1 cellular context compared by ENCODE assay signal in the genomic region with DNA sequence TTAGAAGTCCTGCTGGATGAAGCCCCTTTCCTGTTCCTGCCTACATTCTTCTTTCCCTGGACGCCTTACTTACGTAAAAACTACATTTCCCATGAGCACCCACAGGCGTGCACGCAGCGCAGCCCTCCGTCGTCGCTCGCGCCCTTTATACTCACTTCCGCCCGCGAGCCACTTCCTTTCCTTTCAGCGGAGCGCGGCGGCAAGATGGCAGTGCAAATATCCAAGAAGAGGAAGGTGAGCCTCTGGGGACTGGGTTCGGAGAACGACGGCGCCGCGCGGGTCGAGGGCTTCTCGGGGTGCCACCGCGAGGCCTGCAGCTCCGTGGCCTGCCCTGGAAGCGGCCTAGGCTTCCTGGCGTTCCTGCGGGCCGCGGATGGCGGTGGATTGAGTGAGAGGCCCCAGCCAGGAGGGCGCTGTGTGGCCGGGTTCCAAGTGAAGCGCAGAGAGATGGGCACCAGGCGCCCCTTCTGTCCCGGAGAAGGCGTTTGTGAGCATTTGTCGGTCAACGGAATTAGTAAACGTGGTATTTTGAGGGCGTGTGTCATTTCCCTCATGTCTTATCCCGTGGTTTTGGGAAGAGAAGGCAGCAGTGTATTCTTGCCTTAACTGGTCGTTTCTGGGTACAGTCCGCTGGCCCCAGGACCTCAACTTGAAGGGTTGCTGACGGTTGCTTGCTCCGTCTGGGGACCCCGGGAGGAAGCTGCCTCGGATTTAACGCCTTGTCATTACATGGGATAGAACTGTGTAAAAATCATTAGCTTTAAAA.
TF ChIP-seq lines count a peak whose summit lies in the region.

A gene (plus strand): TSS at position 175 of the 766 bp plus-strand sequence. CDS start 30 bp downstream, at position 205.

TF ChIP-seq in HepG2, 621 proteins besides CTCF, POLR2A, EP300 and RAD21 (continued from another document and continues in another):
- TF ChIP-seq, protein P1, sequence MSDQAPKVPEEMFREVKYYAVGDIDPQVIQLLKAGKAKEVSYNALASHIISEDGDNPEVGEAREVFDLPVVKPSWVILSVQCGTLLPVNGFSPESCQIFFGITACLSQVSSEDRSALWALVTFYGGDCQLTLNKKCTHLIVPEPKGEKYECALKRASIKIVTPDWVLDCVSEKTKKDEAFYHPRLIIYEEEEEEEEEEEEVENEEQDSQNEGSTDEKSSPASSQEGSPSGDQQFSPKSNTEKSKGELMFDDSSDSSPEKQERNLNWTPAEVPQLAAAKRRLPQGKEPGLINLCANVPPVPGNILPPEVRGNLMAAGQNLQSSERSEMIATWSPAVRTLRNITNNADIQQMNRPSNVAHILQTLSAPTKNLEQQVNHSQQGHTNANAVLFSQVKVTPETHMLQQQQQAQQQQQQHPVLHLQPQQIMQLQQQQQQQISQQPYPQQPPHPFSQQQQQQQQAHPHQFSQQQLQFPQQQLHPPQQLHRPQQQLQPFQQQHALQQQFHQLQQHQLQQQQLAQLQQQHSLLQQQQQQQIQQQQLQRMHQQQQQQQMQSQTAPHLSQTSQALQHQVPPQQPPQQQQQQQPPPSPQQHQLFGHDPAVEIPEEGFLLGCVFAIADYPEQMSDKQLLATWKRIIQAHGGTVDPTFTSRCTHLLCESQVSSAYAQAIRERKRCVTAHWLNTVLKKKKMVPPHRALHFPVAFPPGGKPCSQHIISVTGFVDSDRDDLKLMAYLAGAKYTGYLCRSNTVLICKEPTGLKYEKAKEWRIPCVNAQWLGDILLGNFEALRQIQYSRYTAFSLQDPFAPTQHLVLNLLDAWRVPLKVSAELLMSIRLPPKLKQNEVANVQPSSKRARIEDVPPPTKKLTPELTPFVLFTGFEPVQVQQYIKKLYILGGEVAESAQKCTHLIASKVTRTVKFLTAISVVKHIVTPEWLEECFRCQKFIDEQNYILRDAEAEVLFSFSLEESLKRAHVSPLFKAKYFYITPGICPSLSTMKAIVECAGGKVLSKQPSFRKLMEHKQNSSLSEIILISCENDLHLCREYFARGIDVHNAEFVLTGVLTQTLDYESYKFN (CRISPR knock-in tag; conservative IDR thresholded peaks at IDR 0.05) = peak; percentile 53; the same call in 1 of the 2 replicates
- peak; percentile 81 for TF ChIP-seq GABPA (IDR thresholded peaks at IDR 0.05; ENCODE audit: low read depth, low read length)
- TF ChIP-seq GABPA (CRISPR knock-in tag; IDR thresholded peaks at IDR 0.05; ENCODE audit: low read depth) = peak; percentile 98
- TF ChIP-seq ZNF343 (CRISPR knock-in tag; IDR thresholded peaks at IDR 0.05) = peak; percentile 66; the same call in 1 of the 2 replicates
- TF ChIP-seq POLR2AphosphoS2 (IDR thresholded peaks at IDR 0.05; ENCODE audit: low read depth, low read length) = peak; percentile 96
- peak; percentile 100 for TF ChIP-seq ZZZ3 (CRISPR knock-in tag; IDR thresholded peaks at IDR 0.05; ENCODE audit: borderline replicate concordance)
- TF ChIP-seq, protein P2, sequence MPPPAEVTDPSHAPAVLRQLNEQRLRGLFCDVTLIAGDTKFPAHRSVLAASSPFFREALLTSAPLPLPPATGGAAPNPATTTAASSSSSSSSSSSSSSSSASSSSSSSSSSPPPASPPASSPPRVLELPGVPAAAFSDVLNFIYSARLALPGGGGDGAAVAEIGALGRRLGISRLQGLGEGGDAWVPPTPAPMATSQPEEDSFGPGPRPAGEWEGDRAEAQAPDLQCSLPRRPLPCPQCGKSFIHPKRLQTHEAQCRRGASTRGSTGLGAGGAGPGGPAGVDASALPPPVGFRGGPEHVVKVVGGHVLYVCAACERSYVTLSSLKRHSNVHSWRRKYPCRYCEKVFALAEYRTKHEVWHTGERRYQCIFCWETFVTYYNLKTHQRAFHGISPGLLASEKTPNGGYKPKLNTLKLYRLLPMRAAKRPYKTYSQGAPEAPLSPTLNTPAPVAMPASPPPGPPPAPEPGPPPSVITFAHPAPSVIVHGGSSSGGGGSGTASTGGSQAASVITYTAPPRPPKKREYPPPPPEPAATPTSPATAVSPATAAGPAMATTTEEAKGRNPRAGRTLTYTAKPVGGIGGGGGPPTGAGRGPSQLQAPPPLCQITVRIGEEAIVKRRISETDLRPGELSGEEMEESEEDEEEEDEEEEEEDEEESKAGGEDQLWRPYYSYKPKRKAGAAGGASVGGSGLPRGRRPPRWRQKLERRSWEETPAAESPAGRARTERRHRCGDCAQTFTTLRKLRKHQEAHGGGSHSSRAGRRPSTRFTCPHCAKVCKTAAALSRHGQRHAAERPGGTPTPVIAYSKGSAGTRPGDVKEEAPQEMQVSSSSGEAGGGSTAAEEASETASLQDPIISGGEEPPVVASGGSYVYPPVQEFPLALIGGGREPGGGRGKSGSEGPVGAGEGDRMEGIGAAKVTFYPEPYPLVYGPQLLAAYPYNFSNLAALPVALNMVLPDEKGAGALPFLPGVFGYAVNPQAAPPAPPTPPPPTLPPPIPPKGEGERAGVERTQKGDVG (CRISPR knock-in tag; IDR thresholded peaks at IDR 0.05; ENCODE audit: borderline replicate concordance) = peak; percentile 82; the same call in 1 of the 2 replicates
- TF ChIP-seq KLF6 (CRISPR knock-in tag; IDR thresholded peaks at IDR 0.05) = peak; percentile 99
- TF ChIP-seq, protein P3, sequence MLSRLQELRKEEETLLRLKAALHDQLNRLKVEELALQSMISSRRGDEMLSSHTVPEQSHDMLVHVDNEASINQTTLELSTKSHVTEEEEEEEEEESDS (CRISPR knock-in tag; IDR thresholded peaks at IDR 0.05; ENCODE audit: borderline replicate concordance) = peak; percentile 47; the same call in 1 of the 2 replicates
- TF ChIP-seq JUNB (CRISPR knock-in tag; IDR thresholded peaks at IDR 0.05; ENCODE audit: borderline replicate concordance) = no peak
- peak; percentile 59 for TF ChIP-seq BCL6 (CRISPR knock-in tag; IDR thresholded peaks at IDR 0.05)
- TF ChIP-seq, protein P4, sequence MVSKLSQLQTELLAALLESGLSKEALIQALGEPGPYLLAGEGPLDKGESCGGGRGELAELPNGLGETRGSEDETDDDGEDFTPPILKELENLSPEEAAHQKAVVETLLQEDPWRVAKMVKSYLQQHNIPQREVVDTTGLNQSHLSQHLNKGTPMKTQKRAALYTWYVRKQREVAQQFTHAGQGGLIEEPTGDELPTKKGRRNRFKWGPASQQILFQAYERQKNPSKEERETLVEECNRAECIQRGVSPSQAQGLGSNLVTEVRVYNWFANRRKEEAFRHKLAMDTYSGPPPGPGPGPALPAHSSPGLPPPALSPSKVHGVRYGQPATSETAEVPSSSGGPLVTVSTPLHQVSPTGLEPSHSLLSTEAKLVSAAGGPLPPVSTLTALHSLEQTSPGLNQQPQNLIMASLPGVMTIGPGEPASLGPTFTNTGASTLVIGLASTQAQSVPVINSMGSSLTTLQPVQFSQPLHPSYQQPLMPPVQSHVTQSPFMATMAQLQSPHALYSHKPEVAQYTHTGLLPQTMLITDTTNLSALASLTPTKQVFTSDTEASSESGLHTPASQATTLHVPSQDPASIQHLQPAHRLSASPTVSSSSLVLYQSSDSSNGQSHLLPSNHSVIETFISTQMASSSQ (IDR thresholded peaks at IDR 0.05; ENCODE audit: low read depth) = no peak
- TF ChIP-seq, protein P4 (CRISPR knock-in tag; IDR thresholded peaks at IDR 0.05; ENCODE audit: borderline replicate concordance) = peak; percentile 67; the same call in 1 of the 2 replicates
- peak; percentile 95 for TF ChIP-seq ZNF501 (CRISPR knock-in tag; IDR thresholded peaks at IDR 0.05)
- TF ChIP-seq ZNF232 (CRISPR knock-in tag; IDR thresholded peaks at IDR 0.05; ENCODE audit: borderline replicate concordance) = peak; percentile 86; the same call in 1 of the 2 replicates
- peak; percentile 75; the same call in 1 of the 2 replicates for TF ChIP-seq RFXANK (CRISPR knock-in tag; IDR thresholded peaks at IDR 0.05)
- TF ChIP-seq, protein P5, sequence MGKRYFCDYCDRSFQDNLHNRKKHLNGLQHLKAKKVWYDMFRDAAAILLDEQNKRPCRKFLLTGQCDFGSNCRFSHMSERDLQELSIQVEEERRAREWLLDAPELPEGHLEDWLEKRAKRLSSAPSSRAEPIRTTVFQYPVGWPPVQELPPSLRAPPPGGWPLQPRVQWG (CRISPR knock-in tag; IDR thresholded peaks at IDR 0.05; ENCODE audit: borderline replicate concordance, low read depth) = no peak
- TF ChIP-seq REPIN1 (CRISPR knock-in tag; IDR thresholded peaks at IDR 0.05; ENCODE audit: borderline replicate concordance, low read depth) = peak; percentile 68; the same call in 1 of the 2 replicates
- peak; percentile 99 for TF ChIP-seq ZFY (CRISPR knock-in tag; IDR thresholded peaks at IDR 0.05)
- TF ChIP-seq ZNF460 (CRISPR knock-in tag; IDR thresholded peaks at IDR 0.05; ENCODE audit: borderline replicate concordance) = no peak; the same call in 1 of the 2 replicates
- TF ChIP-seq ZNF724P (CRISPR knock-in tag; IDR thresholded peaks at IDR 0.05; ENCODE audit: borderline replicate concordance) = no peak
- TF ChIP-seq POGZ (CRISPR knock-in tag; IDR thresholded peaks at IDR 0.05) = peak; percentile 84
- TF ChIP-seq ZNF30 (CRISPR knock-in tag; IDR thresholded peaks at IDR 0.05) = peak; percentile 76; the same call in 1 of the 2 replicates
- TF ChIP-seq, protein P6, sequence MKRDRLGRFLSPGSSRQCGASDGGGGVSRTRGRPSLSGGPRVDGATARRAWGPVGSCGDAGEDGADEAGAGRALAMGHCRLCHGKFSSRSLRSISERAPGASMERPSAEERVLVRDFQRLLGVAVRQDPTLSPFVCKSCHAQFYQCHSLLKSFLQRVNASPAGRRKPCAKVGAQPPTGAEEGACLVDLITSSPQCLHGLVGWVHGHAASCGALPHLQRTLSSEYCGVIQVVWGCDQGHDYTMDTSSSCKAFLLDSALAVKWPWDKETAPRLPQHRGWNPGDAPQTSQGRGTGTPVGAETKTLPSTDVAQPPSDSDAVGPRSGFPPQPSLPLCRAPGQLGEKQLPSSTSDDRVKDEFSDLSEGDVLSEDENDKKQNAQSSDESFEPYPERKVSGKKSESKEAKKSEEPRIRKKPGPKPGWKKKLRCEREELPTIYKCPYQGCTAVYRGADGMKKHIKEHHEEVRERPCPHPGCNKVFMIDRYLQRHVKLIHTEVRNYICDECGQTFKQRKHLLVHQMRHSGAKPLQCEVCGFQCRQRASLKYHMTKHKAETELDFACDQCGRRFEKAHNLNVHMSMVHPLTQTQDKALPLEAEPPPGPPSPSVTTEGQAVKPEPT (CRISPR knock-in tag; IDR thresholded peaks at IDR 0.05; ENCODE audit: low read depth) = peak; percentile 93; the same call in 1 of the 2 replicates
- TF ChIP-seq, protein P7, sequence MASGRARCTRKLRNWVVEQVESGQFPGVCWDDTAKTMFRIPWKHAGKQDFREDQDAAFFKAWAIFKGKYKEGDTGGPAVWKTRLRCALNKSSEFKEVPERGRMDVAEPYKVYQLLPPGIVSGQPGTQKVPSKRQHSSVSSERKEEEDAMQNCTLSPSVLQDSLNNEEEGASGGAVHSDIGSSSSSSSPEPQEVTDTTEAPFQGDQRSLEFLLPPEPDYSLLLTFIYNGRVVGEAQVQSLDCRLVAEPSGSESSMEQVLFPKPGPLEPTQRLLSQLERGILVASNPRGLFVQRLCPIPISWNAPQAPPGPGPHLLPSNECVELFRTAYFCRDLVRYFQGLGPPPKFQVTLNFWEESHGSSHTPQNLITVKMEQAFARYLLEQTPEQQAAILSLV (CRISPR knock-in tag; IDR thresholded peaks at IDR 0.05; ENCODE audit: borderline replicate concordance) = peak; percentile 94; the same call in 1 of the 2 replicates
- peak; percentile 40 for TF ChIP-seq ZEB1 (IDR thresholded peaks at IDR 0.05; ENCODE audit: insufficient replicate concordance, low read depth)
- peak; percentile 53; the same call in 1 of the 2 replicates for TF ChIP-seq MIER2 (CRISPR knock-in tag; IDR thresholded peaks at IDR 0.05)
- TF ChIP-seq SPEN (CRISPR knock-in tag; IDR thresholded peaks at IDR 0.05; ENCODE audit: low read depth) = peak; percentile 100
- TF ChIP-seq STAG1 (CRISPR knock-in tag; IDR thresholded peaks at IDR 0.05) = no peak
- no peak for TF ChIP-seq ZNF496 (CRISPR knock-in tag; IDR thresholded peaks at IDR 0.05; ENCODE audit: insufficient replicate concordance)
- TF ChIP-seq ZNF713 (CRISPR knock-in tag; IDR thresholded peaks at IDR 0.05) = no peak
- no peak for TF ChIP-seq MAZ (IDR thresholded peaks at IDR 0.05; ENCODE audit: borderline replicate concordance, low read depth, low read length)
- peak; percentile 81 for TF ChIP-seq MAZ (CRISPR knock-in tag; IDR thresholded peaks at IDR 0.05; ENCODE audit: low read depth)
- TF ChIP-seq REL (CRISPR knock-in tag; conservative IDR thresholded peaks at IDR 0.05) = 0 out of 2 replicates have a peak, but pooled peaks have one; percentile 70
- TF ChIP-seq, protein P8, sequence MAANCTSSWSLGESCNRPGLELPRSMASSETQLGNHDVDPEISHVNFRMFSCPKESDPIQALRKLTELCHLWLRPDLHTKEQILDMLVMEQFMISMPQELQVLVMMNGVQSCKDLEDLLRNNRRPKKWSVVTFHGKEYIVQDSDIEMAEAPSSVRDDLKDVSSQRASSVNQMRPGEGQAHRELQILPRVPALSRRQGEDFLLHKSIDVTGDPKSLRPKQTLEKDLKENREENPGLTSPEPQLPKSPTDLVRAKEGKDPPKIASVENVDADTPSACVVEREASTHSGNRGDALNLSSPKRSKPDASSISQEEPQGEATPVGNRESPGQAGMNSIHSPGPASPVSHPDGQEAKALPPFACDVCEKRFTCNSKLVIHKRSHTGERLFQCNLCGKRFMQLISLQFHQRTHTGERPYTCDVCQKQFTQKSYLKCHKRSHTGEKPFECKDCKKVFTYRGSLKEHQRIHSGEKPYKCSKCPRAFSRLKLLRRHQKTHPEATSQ (CRISPR knock-in tag; IDR thresholded peaks at IDR 0.05; ENCODE audit: borderline replicate concordance) = peak; percentile 93
- TF ChIP-seq CHD4 (IDR thresholded peaks at IDR 0.05; ENCODE audit: borderline replicate concordance, low read length) = no peak
- TF ChIP-seq, protein P9, sequence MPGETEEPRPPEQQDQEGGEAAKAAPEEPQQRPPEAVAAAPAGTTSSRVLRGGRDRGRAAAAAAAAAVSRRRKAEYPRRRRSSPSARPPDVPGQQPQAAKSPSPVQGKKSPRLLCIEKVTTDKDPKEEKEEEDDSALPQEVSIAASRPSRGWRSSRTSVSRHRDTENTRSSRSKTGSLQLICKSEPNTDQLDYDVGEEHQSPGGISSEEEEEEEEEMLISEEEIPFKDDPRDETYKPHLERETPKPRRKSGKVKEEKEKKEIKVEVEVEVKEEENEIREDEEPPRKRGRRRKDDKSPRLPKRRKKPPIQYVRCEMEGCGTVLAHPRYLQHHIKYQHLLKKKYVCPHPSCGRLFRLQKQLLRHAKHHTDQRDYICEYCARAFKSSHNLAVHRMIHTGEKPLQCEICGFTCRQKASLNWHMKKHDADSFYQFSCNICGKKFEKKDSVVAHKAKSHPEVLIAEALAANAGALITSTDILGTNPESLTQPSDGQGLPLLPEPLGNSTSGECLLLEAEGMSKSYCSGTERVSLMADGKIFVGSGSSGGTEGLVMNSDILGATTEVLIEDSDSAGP (CRISPR knock-in tag; IDR thresholded peaks at IDR 0.05; ENCODE audit: borderline replicate concordance) = peak; percentile 92; the same call in 1 of the 2 replicates
- no peak for TF ChIP-seq ZNF558 (CRISPR knock-in tag; IDR thresholded peaks at IDR 0.05; ENCODE audit: borderline replicate concordance)
- peak; percentile 92 for TF ChIP-seq TARDBP (CRISPR knock-in tag; IDR thresholded peaks at IDR 0.05)
- TF ChIP-seq ZNF792 (CRISPR knock-in tag; IDR thresholded peaks at IDR 0.05) = peak; percentile 96
